ENCODE assay signal across 1 cellular context in genomic region chr14:52121441-52121840, GRCh38.
TF ChIP-seq lines count a peak whose summit lies in the region.

No MANE protein-coding gene starts in this region.

TF ChIP-seq in HepG2, 621 proteins besides CTCF, POLR2A, EP300 and RAD21 (continued from another document):
- TF ChIP-seq ZBTB2 (CRISPR knock-in tag; IDR thresholded peaks at IDR 0.05; ENCODE audit: low read depth): no peak
- no peak for TF ChIP-seq ZNF460 (CRISPR knock-in tag; IDR thresholded peaks at IDR 0.05; ENCODE audit: borderline replicate concordance)
- TF ChIP-seq ZNF841 (CRISPR knock-in tag; IDR thresholded peaks at IDR 0.05; ENCODE audit: borderline replicate concordance): no peak
- TF ChIP-seq GMEB1 (CRISPR knock-in tag; IDR thresholded peaks at IDR 0.05; ENCODE audit: borderline replicate concordance): no peak
- TF ChIP-seq HOXA3 (CRISPR knock-in tag; IDR thresholded peaks at IDR 0.05): no peak
- TF ChIP-seq SP1 (IDR thresholded peaks at IDR 0.05): no peak
- no peak for TF ChIP-seq SP1 (CRISPR knock-in tag; IDR thresholded peaks at IDR 0.05)
- no peak for TF ChIP-seq HNRNPUL1 (IDR thresholded peaks at IDR 0.05; ENCODE audit: low read depth, low read length)
- no peak for TF ChIP-seq MTA3 (CRISPR knock-in tag; IDR thresholded peaks at IDR 0.05)
- TF ChIP-seq MAFK (conservative IDR thresholded peaks at IDR 0.05 in 1 of 2, IDR thresholded peaks at IDR 0.05 in 1 of 2; ENCODE audit: low read length in 2 of 2): peak; percentile 66 to 76
- TF ChIP-seq MAFF (IDR thresholded peaks at IDR 0.05; ENCODE audit: low read depth, low read length): peak; percentile 47
